In the genomic region with DNA sequence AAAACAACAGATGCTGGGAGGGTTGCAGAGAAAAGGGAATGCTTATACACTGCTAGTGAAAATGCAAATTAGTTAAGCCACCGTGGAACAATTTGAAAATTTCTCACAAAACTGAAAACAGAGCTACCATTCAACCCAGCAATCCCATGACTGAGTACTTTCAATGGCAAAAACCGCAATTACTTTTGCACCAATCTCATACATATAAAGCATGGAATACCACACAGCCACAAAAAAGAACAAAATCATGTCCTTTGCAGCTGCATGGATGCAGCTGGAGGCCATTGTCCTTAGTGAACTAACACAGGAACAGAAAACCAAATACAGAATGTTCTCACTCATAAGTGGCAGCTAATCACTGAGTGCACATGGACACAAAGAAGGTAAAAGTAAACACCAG, we compare ENCODE assay signal across 2 cellular contexts.
A peak's percentile ranks its signal among the peaks of the same experiment; 100 is the strongest.
TF ChIP-seq lines count a peak whose summit lies in the region.

No MANE protein-coding gene starts in this region.

TF ChIP-seq in HEK293T, 16 proteins besides CTCF, POLR2A, EP300 and RAD21:
- TF ChIP-seq ELF4 (IDR thresholded peaks at IDR 0.05) (peak; percentile 52; the same call in 1 of the 2 replicates), FOXA1 (IDR thresholded peaks at IDR 0.05) (no peak)

TF ChIP-seq in GM12878, 131 proteins besides CTCF, POLR2A, EP300 and RAD21:
- no peak for TF ChIP-seq SRF (IDR thresholded peaks at IDR 0.05; ENCODE audit: low read depth in 2 of 2, low read length in 2 of 2)
- TF ChIP-seq CREB1 (IDR thresholded peaks at IDR 0.05; ENCODE audit: low read depth): no peak
- TF ChIP-seq RCOR1 (conservative IDR thresholded peaks at IDR 0.05; ENCODE audit: low read depth, low read length): no peak
- TF ChIP-seq ZNF217 (IDR thresholded peaks at IDR 0.05): no peak
- no peak for TF ChIP-seq CHD2 (IDR thresholded peaks at IDR 0.05; ENCODE audit: borderline replicate concordance, low read depth, low read length)
- no peak for TF ChIP-seq MTA2 (IDR thresholded peaks at IDR 0.05; ENCODE audit: low read depth)
- no peak for TF ChIP-seq SREBF1 (IDR thresholded peaks at IDR 0.05; ENCODE audit: low read length)
- no peak for TF ChIP-seq ATF7 (IDR thresholded peaks at IDR 0.05; ENCODE audit: low read depth)
- TF ChIP-seq, protein P1, sequence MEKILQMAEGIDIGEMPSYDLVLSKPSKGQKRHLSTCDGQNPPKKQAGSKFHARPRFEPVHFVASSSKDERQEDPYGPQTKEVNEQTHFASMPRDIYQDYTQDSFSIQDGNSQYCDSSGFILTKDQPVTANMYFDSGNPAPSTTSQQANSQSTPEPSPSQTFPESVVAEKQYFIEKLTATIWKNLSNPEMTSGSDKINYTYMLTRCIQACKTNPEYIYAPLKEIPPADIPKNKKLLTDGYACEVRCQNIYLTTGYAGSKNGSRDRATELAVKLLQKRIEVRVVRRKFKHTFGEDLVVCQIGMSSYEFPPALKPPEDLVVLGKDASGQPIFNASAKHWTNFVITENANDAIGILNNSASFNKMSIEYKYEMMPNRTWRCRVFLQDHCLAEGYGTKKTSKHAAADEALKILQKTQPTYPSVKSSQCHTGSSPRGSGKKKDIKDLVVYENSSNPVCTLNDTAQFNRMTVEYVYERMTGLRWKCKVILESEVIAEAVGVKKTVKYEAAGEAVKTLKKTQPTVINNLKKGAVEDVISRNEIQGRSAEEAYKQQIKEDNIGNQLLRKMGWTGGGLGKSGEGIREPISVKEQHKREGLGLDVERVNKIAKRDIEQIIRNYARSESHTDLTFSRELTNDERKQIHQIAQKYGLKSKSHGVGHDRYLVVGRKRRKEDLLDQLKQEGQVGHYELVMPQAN (conservative IDR thresholded peaks at IDR 0.05): no peak
- TF ChIP-seq MYB (IDR thresholded peaks at IDR 0.05; ENCODE audit: borderline replicate concordance, low read depth, low read length): no peak
- no peak for TF ChIP-seq CREM (IDR thresholded peaks at IDR 0.05; ENCODE audit: low read depth)
- TF ChIP-seq, protein P2, sequence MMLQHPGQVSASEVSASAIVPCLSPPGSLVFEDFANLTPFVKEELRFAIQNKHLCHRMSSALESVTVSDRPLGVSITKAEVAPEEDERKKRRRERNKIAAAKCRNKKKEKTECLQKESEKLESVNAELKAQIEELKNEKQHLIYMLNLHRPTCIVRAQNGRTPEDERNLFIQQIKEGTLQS (IDR thresholded peaks at IDR 0.05; ENCODE audit: borderline replicate concordance, extremely low read depth, low read depth, low read length): no peak
- no peak for TF ChIP-seq NR2C1 (IDR thresholded peaks at IDR 0.05)
- no peak for TF ChIP-seq ESRRA (IDR thresholded peaks at IDR 0.05; ENCODE audit: low read length)
- TF ChIP-seq, protein P3, sequence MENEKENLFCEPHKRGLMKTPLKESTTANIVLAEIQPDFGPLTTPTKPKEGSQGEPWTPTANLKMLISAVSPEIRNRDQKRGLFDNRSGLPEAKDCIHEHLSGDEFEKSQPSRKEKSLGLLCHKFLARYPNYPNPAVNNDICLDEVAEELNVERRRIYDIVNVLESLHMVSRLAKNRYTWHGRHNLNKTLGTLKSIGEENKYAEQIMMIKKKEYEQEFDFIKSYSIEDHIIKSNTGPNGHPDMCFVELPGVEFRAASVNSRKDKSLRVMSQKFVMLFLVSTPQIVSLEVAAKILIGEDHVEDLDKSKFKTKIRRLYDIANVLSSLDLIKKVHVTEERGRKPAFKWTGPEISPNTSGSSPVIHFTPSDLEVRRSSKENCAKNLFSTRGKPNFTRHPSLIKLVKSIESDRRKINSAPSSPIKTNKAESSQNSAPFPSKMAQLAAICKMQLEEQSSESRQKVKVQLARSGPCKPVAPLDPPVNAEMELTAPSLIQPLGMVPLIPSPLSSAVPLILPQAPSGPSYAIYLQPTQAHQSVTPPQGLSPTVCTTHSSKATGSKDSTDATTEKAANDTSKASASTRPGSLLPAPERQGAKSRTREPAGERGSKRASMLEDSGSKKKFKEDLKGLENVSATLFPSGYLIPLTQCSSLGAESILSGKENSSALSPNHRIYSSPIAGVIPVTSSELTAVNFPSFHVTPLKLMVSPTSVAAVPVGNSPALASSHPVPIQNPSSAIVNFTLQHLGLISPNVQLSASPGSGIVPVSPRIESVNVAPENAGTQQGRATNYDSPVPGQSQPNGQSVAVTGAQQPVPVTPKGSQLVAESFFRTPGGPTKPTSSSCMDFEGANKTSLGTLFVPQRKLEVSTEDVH (IDR thresholded peaks at IDR 0.05; ENCODE audit: low read depth, partially characterized antibody): no peak
- no peak for TF ChIP-seq HCFC1 (IDR thresholded peaks at IDR 0.05; ENCODE audit: low read length)
- no peak for TF ChIP-seq POLR2AphosphoS2 (IDR thresholded peaks at IDR 0.05; ENCODE audit: low read depth, low read length)
- TF ChIP-seq, protein P4, sequence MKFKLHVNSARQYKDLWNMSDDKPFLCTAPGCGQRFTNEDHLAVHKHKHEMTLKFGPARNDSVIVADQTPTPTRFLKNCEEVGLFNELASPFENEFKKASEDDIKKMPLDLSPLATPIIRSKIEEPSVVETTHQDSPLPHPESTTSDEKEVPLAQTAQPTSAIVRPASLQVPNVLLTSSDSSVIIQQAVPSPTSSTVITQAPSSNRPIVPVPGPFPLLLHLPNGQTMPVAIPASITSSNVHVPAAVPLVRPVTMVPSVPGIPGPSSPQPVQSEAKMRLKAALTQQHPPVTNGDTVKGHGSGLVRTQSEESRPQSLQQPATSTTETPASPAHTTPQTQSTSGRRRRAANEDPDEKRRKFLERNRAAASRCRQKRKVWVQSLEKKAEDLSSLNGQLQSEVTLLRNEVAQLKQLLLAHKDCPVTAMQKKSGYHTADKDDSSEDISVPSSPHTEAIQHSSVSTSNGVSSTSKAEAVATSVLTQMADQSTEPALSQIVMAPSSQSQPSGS (IDR thresholded peaks at IDR 0.05; ENCODE audit: low read length): no peak
